In the genomic region with DNA sequence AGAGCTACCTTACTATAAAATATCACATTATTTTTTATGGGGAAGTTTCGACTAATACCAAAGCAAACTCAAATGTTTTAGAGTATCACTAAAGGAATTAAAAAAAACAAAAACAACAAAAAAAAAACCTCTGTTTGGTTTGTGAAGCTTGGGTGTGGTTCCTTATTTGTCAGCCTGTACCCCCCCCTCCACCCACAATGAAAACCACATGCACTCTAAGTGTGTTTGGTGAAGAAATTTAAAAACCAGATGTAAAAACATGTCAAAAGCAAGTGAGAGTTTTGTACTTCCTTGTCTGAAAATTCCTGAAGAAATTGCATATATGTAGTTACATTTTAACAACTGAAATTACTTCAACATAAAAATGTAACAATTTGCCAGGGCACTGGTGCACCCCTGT, we compare ENCODE assay signal across 9 cellular contexts. TPM values are rescaled to one million over a fixed set of nuclear protein-coding genes. Genes with fewer than 3 reads are reported as not detected.
DNase-seq lines count a peak whose midpoint lies in the region; FAIRE-seq and TF ChIP-seq lines count a peak whose summit lies in the region.
"Had no signal": no experiment of that assay in that cellular context is flagged by ENCODE, and none has a peak within 500 bp of the region (broad histone marks: within the 10 kb centered on the region; RNA-seq: fewer than 3 reads in every experiment).

No MANE protein-coding gene starts in this region.

- H3K4me3 Mint-ChIP-seq in HFFc6, result peak overlapping the region; percentile 75

- no peaks in the 10 kb centered on the region for H3K9me1 ChIP-seq in endothelial cell of umbilical vein (replicated peaks; ENCODE audit: control insufficient read depth, extremely low read depth, insufficient read depth, low read length)

- peak overlapping the region; percentile 5 for H3K4me2 ChIP-seq in endothelial cell of umbilical vein (ENCODE audit: insufficient read depth, low read length)

- H3K9me3 Mint-ChIP-seq in HFFc6, result no peaks in the 10 kb centered on the region

- H3K36me3 ChIP-seq in endothelial cell of umbilical vein (ENCODE audit: control insufficient read depth in 2 of 2, extremely low read depth in 1 of 2, insufficient read depth in 2 of 2, low read length in 2 of 2), result no peaks in the 10 kb centered on the region

- no peak overlapping the region for H3K9ac ChIP-seq in endothelial cell of umbilical vein (replicated peaks; ENCODE audit: extremely low read depth, insufficient read depth, low read length)

- H3K4me1 Mint-ChIP-seq in HFFc6 (ENCODE audit: low read depth), result peaks cover 35% of the 10 kb centered on the region

- H3K36me3 Mint-ChIP-seq in HFFc6 (ENCODE audit: low read depth), result peaks cover 14% of the 10 kb centered on the region; the same call in 1 of the 2 replicates

- POLR2A ChIA-PET in endothelial cell of umbilical vein (lab: Charles Lee), result interaction anchor here (0.9 kb wide), 1 partner anchor 49 kb away, joined by 5 read pairs; no protein-coding TSS in a partner anchor

- TF ChIP-seq CTCF in HFFc6 (IDR thresholded peaks at IDR 0.05), result no peak
- TF ChIP-seq CTCF in endothelial cell of umbilical vein (IDR thresholded peaks at IDR 0.05; ENCODE audit: extremely low read depth in 1 of 2, insufficient read depth in 1 of 2, low read depth in 1 of 2, low read length in 2 of 2), result no peak

- intact Hi-C loops in endothelial cell of umbilical vein (cut with micrococcal nuclease), result no loop called here

- H4K20me1 ChIP-seq in endothelial cell of umbilical vein (replicated peaks; ENCODE audit: control insufficient read depth, extremely low read depth, insufficient read depth, low read length), result peaks cover 4% of the 10 kb centered on the region

- CTCF ChIA-PET in endothelial cell of umbilical vein (lab: Charles Lee), result interaction anchor here (0.9 to 1.5 kb wide), 3 partner anchors 10 to 121 kb away, joined by 3 to 4 read pairs (median 3); no protein-coding TSS in a partner anchor

- peaks cover 22% of the 10 kb centered on the region for H3K4me1 ChIP-seq in endothelial cell of umbilical vein (ENCODE audit: control insufficient read depth, extremely low read depth, insufficient read depth, low read length)

- H2AFZ ChIP-seq in endothelial cell of umbilical vein (ENCODE audit: low read depth, low read length), result no peak overlapping the region

- no peaks in the 10 kb centered on the region for H3K9me3 ChIP-seq in endothelial cell of umbilical vein (replicated peaks; ENCODE audit: control insufficient read depth, insufficient read depth, low read length)

- TF ChIP-seq POLR2A in endothelial cell of umbilical vein (IDR thresholded peaks at IDR 0.05; ENCODE audit: low read depth, low read length), result no peak

- peaks cover 50% of the 10 kb centered on the region for H3K79me2 ChIP-seq in endothelial cell of umbilical vein (ENCODE audit: control insufficient read depth, insufficient read depth, low read length)

- peaks cover 6% of the 10 kb centered on the region for H3K27me3 Mint-ChIP-seq in HFFc6 (ENCODE audit: insufficient read depth)

- FAIRE-seq in endothelial cell of umbilical vein (lab: Jason Lieb, UNC), result no peak

- BruUV-seq in endothelial cell of umbilical vein (replicated peaks; lab: Mats Ljungman, UMichigan), result no TSS peak

- H3K27ac Mint-ChIP-seq in HFFc6, result no peak overlapping the region

- dilution Hi-C loops in endothelial cell of umbilical vein (cut with MboI; ENCODE audit: extremely low pct_ligation_motif_present, low sequenced_read_pairs), result no loop called here

- no peak for DNase-seq in HFFc6
- DNase-seq in T-helper 9 cell, result peak; percentile 61
- no peak for DNase-seq in endothelial cell of umbilical vein (ENCODE audit: low read depth, low spot score)
- DNase-seq in stimulated activated CD8-positive, alpha-beta memory T cell treated with anti-CD3 and anti-CD28 coated beads, Interleukin-4, amount 100 ng/mL, for 48 hours, result peak; percentile 41
- DNase-seq in UCSD-AML1 (lab: John Stamatoyannopoulos, UW; ENCODE audit: unreplicated experiment), result no peak
- DNase-seq in islet precursor cell, result no peak
- DNase-seq in NCI-H187 treated with DMSO at 0.1 percent for 48 hours (lab: John Stamatoyannopoulos, UW), result no peak
- no peak for DNase-seq in NCI-H2107 (lab: John Stamatoyannopoulos, UW)
- DNase-seq: posterior cingulate gyrus had no signal

- no peaks in the 10 kb centered on the region for H3K27me3 ChIP-seq in endothelial cell of umbilical vein (ENCODE audit: control insufficient read depth in 2 of 2, insufficient read depth in 2 of 2, low read length in 2 of 2)

- H3K4me3 ChIP-seq in endothelial cell of umbilical vein (replicated peaks in 1 of 3; ENCODE audit: insufficient read depth in 1 of 3, low read depth in 1 of 3, low read length in 3 of 3), result no peak overlapping the region

- no peak overlapping the region for H3K27ac ChIP-seq in endothelial cell of umbilical vein (ENCODE audit: insufficient read depth, low read depth, low read length)

TF ChIP-seq in endothelial cell of umbilical vein, 7 proteins besides CTCF, POLR2A, EP300 and RAD21:
- no peak for TF ChIP-seq FOS (IDR thresholded peaks at IDR 0.05; ENCODE audit: borderline replicate concordance, insufficient read depth, low read length)
- no peak for TF ChIP-seq MYC (IDR thresholded peaks at IDR 0.05; ENCODE audit: low read depth, low read length)
- TF ChIP-seq JUN (IDR thresholded peaks at IDR 0.05; ENCODE audit: borderline replicate concordance, insufficient read depth, insufficient read length, low read depth), result no peak
- no peak for TF ChIP-seq GATA2 (IDR thresholded peaks at IDR 0.05; ENCODE audit: insufficient read depth, insufficient read length, low read depth, low read length)
- no peak for TF ChIP-seq EZH2 (IDR thresholded peaks at IDR 0.05; ENCODE audit: borderline replicate concordance, low read depth, low read length, severe bottlenecking)
- TF ChIP-seq MAX (IDR thresholded peaks at IDR 0.05; ENCODE audit: insufficient read depth, insufficient read length), result no peak
- TF ChIP-seq POLR2AphosphoS5 (IDR thresholded peaks at IDR 0.05; ENCODE audit: insufficient read depth, low read depth, low read length), result no peak

RNA-seq across cellular contexts. Expression of gene STK38, which starts 3.1 kb away (rescaled TPM):
- total RNA-seq in HFFc6 (2021; fragmentation: NEBNext Ultra II Directional; extraction: Animal tissue kit (Norgen Biotek cat#: 25700)), result 10 to 100 TPM; 37.4 to 44.9 (median 41.9) TPM
- total RNA-seq in endothelial cell of umbilical vein, result 26.9 and 30.3 TPM in 2 replicates
- 10.1 and 10.2 TPM in 2 replicates for polyA plus RNA-seq in endothelial cell of umbilical vein
- 12.0 and 12.3 TPM in 2 replicates for polyA plus RNA-seq in endothelial cell of umbilical vein (2011; cell fraction: cytosol; rRNA removed)
- 34.5 and 41.1 TPM in 2 replicates for polyA plus RNA-seq in endothelial cell of umbilical vein (2011; cell fraction: nucleus; rRNA removed)
- 18.6 and 24.8 TPM in 2 replicates for polyA plus RNA-seq in endothelial cell of umbilical vein (2012)
- 11.3 and 12.7 TPM in 2 replicates for polyA minus RNA-seq in endothelial cell of umbilical vein
- polyA minus RNA-seq in endothelial cell of umbilical vein (2011; cell fraction: cytosol; rRNA and poly(A)+ RNA removed), result 11.2 TPM
- 11.1 and 15.0 TPM in 2 replicates for polyA minus RNA-seq in endothelial cell of umbilical vein (2011; cell fraction: nucleus; rRNA and poly(A)+ RNA removed)

RNA-seq across cellular contexts. Expression of gene SRSF3, which starts 49.9 kb away (rescaled TPM):
- total RNA-seq in HFFc6 (2021; fragmentation: NEBNext Ultra II Directional; extraction: Animal tissue kit (Norgen Biotek cat#: 25700)), result 100 to 1,000 TPM; 257 to 368 (median 330) TPM
- 393 and 422 TPM in 2 replicates for total RNA-seq in endothelial cell of umbilical vein
- polyA plus RNA-seq in endothelial cell of umbilical vein, result 308 and 317 TPM in 2 replicates
- polyA plus RNA-seq in endothelial cell of umbilical vein (2011; cell fraction: cytosol; rRNA removed), result 335 and 360 TPM in 2 replicates
- polyA plus RNA-seq in endothelial cell of umbilical vein (2011; cell fraction: nucleus; rRNA removed), result 386 and 564 TPM in 2 replicates
- 335 and 360 TPM in 2 replicates for polyA plus RNA-seq in endothelial cell of umbilical vein (2012)
- 197 and 229 TPM in 2 replicates for polyA minus RNA-seq in endothelial cell of umbilical vein
- polyA minus RNA-seq in endothelial cell of umbilical vein (2011; cell fraction: cytosol; rRNA and poly(A)+ RNA removed), result 109 TPM
- 251 and 283 TPM in 2 replicates for polyA minus RNA-seq in endothelial cell of umbilical vein (2011; cell fraction: nucleus; rRNA and poly(A)+ RNA removed)

Comparison
In these comparisons a context has a peak if more than half of its experiments do, and no peak if none do; other contexts are left out.
1. DNase-seq: peak in T-helper 9 cell (single experiment) and stimulated activated CD8-positive, alpha-beta memory T cell treated with anti-CD3 and anti-CD28 coated beads, Interleukin-4, amount 100 ng/mL, for 48 hours (single experiment); none in HFFc6 (single experiment), endothelial cell of umbilical vein (single experiment), UCSD-AML1 (single experiment), islet precursor cell (single experiment), NCI-H187 treated with DMSO at 0.1 percent for 48 hours (single experiment) and NCI-H2107 (single experiment).